ENCODE assay signal across 8 cellular contexts in genomic region chrX:16882702-16883486, GRCh38. TPM values are rescaled to one million over a fixed set of nuclear protein-coding genes. Genes with fewer than 3 reads are reported as not detected.
A peak's percentile ranks its signal among the peaks of the same experiment; 100 is the strongest.
DNase-seq lines count a peak whose midpoint lies in the region; ATAC-seq and TF ChIP-seq lines count a peak whose summit lies in the region.

No MANE protein-coding gene starts in this region.

- H3K9me3 Mint-ChIP-seq in chondrocyte (ENCODE audit: low read depth) = no peaks in the 10 kb centered on the region

- TF ChIP-seq CTCF in chondrocyte (IDR thresholded peaks at IDR 0.05) (peak; percentile 94), kidney epithelial cell (IDR thresholded peaks at IDR 0.05; ENCODE audit: insufficient read depth, low read length, poor library complexity, severe bottlenecking) (peak; percentile 71)

- H3K4me3 ChIP-seq in kidney epithelial cell (ENCODE audit: low read depth, low read length) = peak overlapping the region; percentile 29

- peaks cover 18% of the 10 kb centered on the region for H3K4me1 Mint-ChIP-seq in chondrocyte (ENCODE audit: low read depth)

- H3K4me3 Mint-ChIP-seq in chondrocyte (ENCODE audit: unreplicated experiment) = peak overlapping the region; percentile 77

- H3K36me3 ChIP-seq in kidney epithelial cell (ENCODE audit: control insufficient read depth, insufficient read depth, low read length) = no peaks in the 10 kb centered on the region

- H3K36me3 Mint-ChIP-seq in chondrocyte (ENCODE audit: low read depth) = no peaks in the 10 kb centered on the region

- H3K27me3 ChIP-seq in kidney epithelial cell (ENCODE audit: control insufficient read depth, insufficient read depth, low read length) = peaks cover 11% of the 10 kb centered on the region

- peaks cover 2% of the 10 kb centered on the region for H3K27me3 Mint-ChIP-seq in chondrocyte (ENCODE audit: low read depth)

- DNase-seq in A172 (ENCODE audit: low spot score) (peak; percentile 68), NCI-H345 treated with DMSO at 0.1 percent for 48 hours (lab: John Stamatoyannopoulos, UW; ENCODE audit: unreplicated experiment) (peak; percentile 75), chondrocyte (ENCODE audit: low spot score) (no peak), kidney epithelial cell (ENCODE audit: low read depth) (no peak)
- DNase-seq in activated CD4-positive, CD25-positive, alpha-beta regulatory T cell treated with anti-CD3 and anti-CD28 coated beads, Interleukin-2, amount 50 U/mL, for 72 hours = peak; percentile 62
- peak; percentile 30 to 46 for DNase-seq in stimulated activated CD4-positive, alpha-beta T cell treated with anti-CD3 and anti-CD28 coated beads, Interleukin-15, amount 100 ng/mL, for 1 hour (ENCODE audit: low read depth in 1 of 2, low spot score in 1 of 2)

- peak; percentile 66 for ATAC-seq in GM18511 (IDR thresholded peaks at IDR 0.05; ENCODE audit: unreplicated experiment)
- ATAC-seq in HG03139 (IDR thresholded peaks at IDR 0.05; ENCODE audit: unreplicated experiment) = peak; percentile 45

- peak overlapping the region; percentile 94 for H3K27ac Mint-ChIP-seq in chondrocyte (ENCODE audit: unreplicated experiment)

RNA-seq across cellular contexts. Expression of gene RBBP7, which starts 12.7 kb away (rescaled TPM):
- 260 and 261 TPM in 2 replicates for total RNA-seq in A172 (2014; rRNA removed; shearing (Covaris generic))
- total RNA-seq in chondrocyte (122 to 151 TPM (median 142 TPM) in 3 replicates), kidney epithelial cell (77.4 and 80.6 TPM in 2 replicates)

Comparison
In these comparisons a context has a peak if more than half of its experiments do, and no peak if none do; other contexts are left out.
1. DNase-seq: peak in A172 (single experiment), NCI-H345 treated with DMSO at 0.1 percent for 48 hours (single experiment), activated CD4-positive, CD25-positive, alpha-beta regulatory T cell treated with anti-CD3 and anti-CD28 coated beads, Interleukin-2, amount 50 U/mL, for 72 hours (single experiment) and stimulated activated CD4-positive, alpha-beta T cell treated with anti-CD3 and anti-CD28 coated beads, Interleukin-15, amount 100 ng/mL, for 1 hour (2 of 2); none in chondrocyte (single experiment) and kidney epithelial cell (single experiment).